21 cellular contexts compared by ENCODE assay signal in the genomic region with DNA sequence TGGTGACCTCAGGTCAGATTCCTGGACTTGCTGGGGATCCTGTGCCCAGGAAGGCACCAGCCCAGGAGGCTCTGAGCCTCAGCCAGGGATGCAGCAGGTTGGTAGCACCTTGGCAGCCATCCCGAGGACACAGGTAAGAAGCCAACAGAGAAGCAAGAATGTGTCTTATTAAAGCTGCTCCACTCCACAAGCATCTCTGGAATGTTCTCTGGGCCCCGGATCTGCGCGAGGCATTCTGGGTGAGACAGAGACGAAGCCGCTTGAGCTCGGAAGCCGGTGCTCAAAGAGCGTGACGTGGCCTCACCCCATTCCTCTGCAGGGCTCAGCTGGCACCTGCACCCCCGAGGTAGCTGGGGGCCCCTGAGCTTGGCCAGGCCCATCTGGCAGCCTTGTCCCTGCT. TPM values are rescaled to one million over a fixed set of nuclear protein-coding genes. Genes with fewer than 3 reads are reported as not detected.
A peak's percentile ranks its signal among the peaks of the same experiment; 100 is the strongest.
DNase-seq lines count a peak whose midpoint lies in the region; ATAC-seq and TF ChIP-seq lines count a peak whose summit lies in the region.
"Had no signal": no experiment of that assay in that cellular context is flagged by ENCODE, and none has a peak within 500 bp of the region (broad histone marks: within the 10 kb centered on the region; RNA-seq: fewer than 3 reads in every experiment).

No MANE protein-coding gene starts in this region.

- no peak overlapping the region for H3K27ac Mint-ChIP-seq in H9
- H3K27ac Mint-ChIP-seq: T-helper 1 cell treated with Interleukin-12 subunit alpha and Interleukin-12 subunit beta and Interleukin-4 antibody, amounts not matched to agents 30 μg/mL and 1 μg/mL, for 36 hours had no signal

- no peak overlapping the region for H2BK15ac ChIP-seq in H9 (ENCODE audit: low read depth, low read length)

- H4K8ac ChIP-seq in H9 (replicated peaks; ENCODE audit: insufficient read length, low read depth, low read length): no peak overlapping the region

- H3K79me2 ChIP-seq in H9 (ENCODE audit: insufficient read depth, low read length): no peaks in the 10 kb centered on the region

- H2BK20ac ChIP-seq in H9 (ENCODE audit: low read depth, low read length, poor library complexity, severe bottlenecking): no peak overlapping the region

- ATAC-seq in RWPE2 (ENCODE audit: low read depth): peak; percentile 73
- peak; percentile 65 for ATAC-seq in lung (ENCODE audit: insufficient read depth, low FRiP score)
- ATAC-seq in HG03175 (IDR thresholded peaks at IDR 0.05; ENCODE audit: unreplicated experiment): no peak
- ATAC-seq: A549 had no signal

- no peaks in the 10 kb centered on the region for H3K23me2 ChIP-seq in H9 (ENCODE audit: insufficient read length, low read depth, low read length, poor library complexity, severe bottlenecking)

- H3K4me2 ChIP-seq in H9 (ENCODE audit: insufficient read depth, insufficient read length, low read length): no peak overlapping the region
- H3K4me2 ChIP-seq: A549 had no signal

- H4K91ac ChIP-seq in H9 (ENCODE audit: insufficient read length, low read depth, low read length): no peak overlapping the region

- H3K36me3 Mint-ChIP-seq in H9 (ENCODE audit: insufficient read depth in 1 of 3, low read depth in 3 of 3): no peaks in the 10 kb centered on the region
- H3K36me3 Mint-ChIP-seq: CD4-positive, alpha-beta memory T cell had no signal

- no peaks in the 10 kb centered on the region for H3K27me3 ChIP-seq in RWPE2 (ENCODE audit: insufficient read depth, poor library complexity, severe bottlenecking)
- H3K27me3 ChIP-seq in lung (ENCODE audit: control insufficient read depth, insufficient read depth): no peaks in the 10 kb centered on the region
- H3K27me3 ChIP-seq in brain microvascular endothelial cell (replicated peaks): no peaks in the 10 kb centered on the region
- no peaks in the 10 kb centered on the region for H3K27me3 ChIP-seq in H9 (ENCODE audit: insufficient read depth, low read length)
- H3K27me3 ChIP-seq: testis had no signal

- H3K4me3 ChIP-seq in RWPE2 (ENCODE audit: severe bottlenecking) (no peak overlapping the region), epithelial cell of proximal tubule (ENCODE audit: low read depth, low read length) (no peak overlapping the region), lung (no peak overlapping the region), brain microvascular endothelial cell (ENCODE audit: low read depth, low read length) (no peak overlapping the region)
- H3K4me3 ChIP-seq: A549, dorsolateral prefrontal cortex, testis had no signal

- H2BK120ac ChIP-seq in H9 (ENCODE audit: low read depth, low read length, poor library complexity, severe bottlenecking): no peak overlapping the region

- peaks cover 6% of the 10 kb centered on the region for H3K27me3 Mint-ChIP-seq in H9 (ENCODE audit: low read depth)

- no peak overlapping the region for H2AK5ac ChIP-seq in H9 (ENCODE audit: insufficient read length, low read length)

- H4K5ac ChIP-seq in H9 (ENCODE audit: insufficient read length, low read depth, low read length): no peak overlapping the region

- 55 to 79% methylated on average over 11 of the region's 11 CpGs for WGBS in lung, 2 donors
- WGBS in H9 (ENCODE audit: extremely low coverage, insufficient read length, low lambda C conversion rate): no CpG with 5 or more reads among the region's 11 CpGs

- no peak overlapping the region for H3K18ac ChIP-seq in H9 (ENCODE audit: insufficient read length, low read depth, low read length)

- H3K4me1 ChIP-seq in RWPE2 (ENCODE audit: insufficient read depth, poor library complexity, severe bottlenecking) (peaks cover 11% of the 10 kb centered on the region), lung (ENCODE audit: control insufficient read depth in 2 of 2, insufficient read depth in 2 of 2, low read length in 2 of 2) (no peaks in the 10 kb centered on the region), H9 (ENCODE audit: insufficient read depth, low read length) (peaks cover 2% of the 10 kb centered on the region; the same call in 1 of the 2 replicates)
- H3K4me1 ChIP-seq: testis had no signal

- H3K9me3 ChIP-seq in RWPE2 (ENCODE audit: severe bottlenecking): no peaks in the 10 kb centered on the region
- no peaks in the 10 kb centered on the region for H3K9me3 ChIP-seq in lung (ENCODE audit: control insufficient read depth in 2 of 2, insufficient read depth in 1 of 2, low read length in 1 of 2)
- H3K9me3 ChIP-seq in H9 (ENCODE audit: control insufficient read depth, low read depth, low read length): no peaks in the 10 kb centered on the region
- H3K9me3 ChIP-seq: A549, neutrophil, testis had no signal

- H2BK12ac ChIP-seq in H9 (ENCODE audit: insufficient read length, low read depth, low read length): no peak overlapping the region

- in situ Hi-C loops in ACHN (cut with HindIII; ENCODE audit: low pct_ligation_motif_present, low pct_unique_long_range_greater_than_20kb, low sequenced_read_pairs): no loop called here
- in situ Hi-C loops in brain microvascular endothelial cell (cut with HindIII; ENCODE audit: low pct_ligation_motif_present, low sequenced_read_pairs): no loop called here

- no peak overlapping the region for H3K4ac ChIP-seq in H9 (ENCODE audit: low read depth, low read length)

- H3K27ac ChIP-seq in RWPE2 (ENCODE audit: poor library complexity, severe bottlenecking) (peak overlapping the region; percentile 27), lung (ENCODE audit: low read depth in 1 of 2, low read length in 1 of 2) (peak overlapping the region in 1 of 2 donors; percentile 72), brain microvascular endothelial cell (no peak overlapping the region), H9 (ENCODE audit: insufficient read length, low read depth, low read length) (no peak overlapping the region)
- H3K27ac ChIP-seq: A549, dorsolateral prefrontal cortex, neutrophil, testis had no signal

- DNase-seq in ACHN (peak; percentile 72), RWPE2 (ENCODE audit: low spot score) (peak; percentile 83), epithelial cell of proximal tubule (ENCODE audit: low read depth) (peak; percentile 42), lung (ENCODE audit: low spot score) (peak; percentile 83), brain microvascular endothelial cell (no peak), H9 (no peak)
- no peak for DNase-seq in stimulated activated CD4-positive, alpha-beta T cell treated with anti-CD3 and anti-CD28 coated beads, Interleukin-15, amount 100 ng/mL, for 24 hours
- DNase-seq: activated CD4-positive, alpha-beta T cell treated with anti-CD3 and anti-CD28 coated beads for 1 hour; activated CD8-positive, alpha-beta memory T cell treated with anti-CD3 and anti-CD28 coated beads, Interleukin-2, amount 50 U/mL, for 4 hours; activated naive CD4-positive, alpha-beta T cell; CD4-positive, alpha-beta memory T cell; dorsolateral prefrontal cortex; mesendoderm; NCI-H2029 treated with DMSO at 0.1 percent for 48 hours; stimulated activated CD4-positive, alpha-beta T cell treated with anti-CD3 and anti-CD28 coated beads, Interleukin-4, amount 100 ng/mL, for 24 hours; testis had no signal

- peaks cover 2 to 20% of the 10 kb centered on the region in 2 experiments for H3K4me1 Mint-ChIP-seq in H9

- H4K20me1 ChIP-seq in H9 (ENCODE audit: control insufficient read depth, insufficient read depth, insufficient read length): no peaks in the 10 kb centered on the region

- H3K4me3 Mint-ChIP-seq in H9: no peak overlapping the region
- H3K4me3 Mint-ChIP-seq: CD4-positive, alpha-beta memory T cell; T-helper 1 cell treated with Interleukin-12 subunit alpha and Interleukin-12 subunit beta and Interleukin-4 antibody, amounts not matched to agents 30 μg/mL and 1 μg/mL, for 36 hours had no signal

- TF ChIP-seq CTCF in RWPE2 (IDR thresholded peaks at IDR 0.05; ENCODE audit: poor library complexity, severe bottlenecking) (no peak), epithelial cell of proximal tubule (conservative IDR thresholded peaks at IDR 0.05; ENCODE audit: low read depth, low read length) (no peak), lung (IDR thresholded peaks at IDR 0.05; ENCODE audit: control extremely low read depth, extremely low read depth) (no peak), brain microvascular endothelial cell (IDR thresholded peaks at IDR 0.05; ENCODE audit: low read depth, low read length, missing control alignments) (no peak), H9 (conservative IDR thresholded peaks at IDR 0.05) (no peak)

- no peak overlapping the region for H3K9ac ChIP-seq in H9 (ENCODE audit: extremely low read depth, insufficient read length, low read length)

- H3K9me3 Mint-ChIP-seq in H9: no peaks in the 10 kb centered on the region
- H3K9me3 Mint-ChIP-seq: CD4-positive, alpha-beta memory T cell; T-helper 1 cell treated with Interleukin-12 subunit alpha and Interleukin-12 subunit beta and Interleukin-4 antibody, amounts not matched to agents 30 μg/mL and 1 μg/mL, for 36 hours had no signal

- H3K23ac ChIP-seq in H9 (ENCODE audit: insufficient read length, low read depth, low read length): no peak overlapping the region

- no peak overlapping the region for H2AFZ ChIP-seq in H9 (ENCODE audit: low read length)

- H3K14ac ChIP-seq in H9 (ENCODE audit: insufficient read depth, low read length): no peak overlapping the region

- H3K56ac ChIP-seq in H9 (ENCODE audit: insufficient read length, low read depth, low read length): no peak overlapping the region

- H3K36me3 ChIP-seq in RWPE2 (ENCODE audit: low read depth): no peaks in the 10 kb centered on the region
- H3K36me3 ChIP-seq in lung (ENCODE audit: control insufficient read depth in 2 of 2, insufficient read depth in 2 of 2, low read length in 2 of 2): no peaks in the 10 kb centered on the region
- no peaks in the 10 kb centered on the region for H3K36me3 ChIP-seq in brain microvascular endothelial cell (replicated peaks)
- H3K36me3 ChIP-seq: neutrophil had no signal

- H3K79me1 ChIP-seq in H9 (ENCODE audit: insufficient read depth, low read depth, low read length, poor library complexity, severe bottlenecking): no peaks in the 10 kb centered on the region

- no peak overlapping the region for H3T11ph ChIP-seq in H9 (ENCODE audit: low read length)

- no peak overlapping the region for H2BK5ac ChIP-seq in H9 (ENCODE audit: insufficient read length, low read length)

RNA-seq across cellular contexts. Expression of a gene that starts 3.0 kb away (rescaled TPM):
- total RNA-seq in epithelial cell of proximal tubule (0.07 TPM in 1 of 2 replicates, not detected in the other), lung (not detected), H9 (2021) (1.4 and 1.5 TPM in 2 replicates)
- under 1 TPM in 1 of 2 donors, not detected in 1; 0.03 TPM for polyA plus RNA-seq in lung
- total RNA-seq: CD4-positive, alpha-beta memory T cell; dorsolateral prefrontal cortex had no signal
- polyA plus RNA-seq: CD4-positive, alpha-beta memory T cell had no signal

RNA-seq across cellular contexts. Expression of a gene that starts 15.5 kb away (rescaled TPM):
- total RNA-seq in epithelial cell of proximal tubule (not detected in 2 replicates), lung (under 1 TPM in 1 of 2 donors, not detected in 1; 0.17 TPM), H9 (2021) (0.75 and 0.94 TPM in 2 replicates)
- polyA plus RNA-seq in lung: not detected
- total RNA-seq: CD4-positive, alpha-beta memory T cell; fibroblast of lung had no signal
- polyA plus RNA-seq: A549; CD4-positive, alpha-beta memory T cell; fibroblast of lung had no signal

RNA-seq across cellular contexts. Expression of a gene that starts 22.5 kb away (rescaled TPM):
- total RNA-seq in epithelial cell of proximal tubule: 0.75 and 1.9 TPM in 2 replicates
- total RNA-seq in lung: 10 to 100 TPM; 14.7 to 38.0 TPM
- polyA plus RNA-seq in lung: 10 to 100 TPM; 12.5 to 68.6 TPM
- 0.28 and 0.70 TPM in 2 replicates for total RNA-seq in H9 (2021)

RNA-seq across cellular contexts. Expression of a gene that starts 38.6 kb away (rescaled TPM):
- not detected in 2 replicates for total RNA-seq in epithelial cell of proximal tubule
- 1 to 10 TPM; 2.3 to 7.0 TPM for total RNA-seq in lung
- 10 to 100 TPM in 1 of 2 donors, 1 to 10 TPM in 1; 5.3 to 10.7 TPM for polyA plus RNA-seq in lung
- total RNA-seq in H9 (2021): 0.22 and 0.35 TPM in 2 replicates
- polyA plus RNA-seq: A549, fibroblast of lung had no signal

Comparison
In these comparisons a context has a peak if more than half of its experiments do, and no peak if none do; other contexts are left out.
1. DNase-seq: peak in ACHN (single experiment), RWPE2 (single experiment), epithelial cell of proximal tubule (single experiment) and lung (single experiment); none in brain microvascular endothelial cell (single experiment), H9 (single experiment) and stimulated activated CD4-positive, alpha-beta T cell treated with anti-CD3 and anti-CD28 coated beads, Interleukin-15, amount 100 ng/mL, for 24 hours (single experiment).